In the genomic region with DNA sequence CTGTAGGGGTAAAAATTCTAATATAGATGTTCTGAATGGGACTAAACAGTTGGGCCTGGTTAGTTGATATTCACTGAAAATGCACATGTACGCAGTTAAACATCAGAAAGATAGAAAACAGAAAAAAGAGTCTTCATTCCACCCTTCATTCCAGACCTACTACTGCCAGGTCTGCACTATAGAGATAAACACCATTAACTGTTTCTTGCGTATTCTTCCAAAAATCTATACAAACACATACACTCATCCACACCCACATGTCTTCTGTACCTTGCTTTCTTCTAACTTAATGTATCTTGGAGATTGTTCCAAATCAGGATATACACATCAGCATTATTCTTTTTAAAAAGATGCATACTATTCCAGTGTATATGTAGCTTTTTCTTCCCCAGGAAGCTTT, we compare ENCODE assay signal across 38 cellular contexts. TPM values are rescaled to one million over a fixed set of nuclear protein-coding genes. Genes with fewer than 3 reads are reported as not detected.
"Had no signal": no experiment of that assay in that cellular context is flagged by ENCODE, and none has a peak within 500 bp of the region (broad histone marks: within the 10 kb centered on the region; RNA-seq: fewer than 3 reads in every experiment).

No MANE protein-coding gene starts in this region.

- H3K36me3 ChIP-seq: MG63 had no signal

- H3K4me3 ChIP-seq: MG63 had no signal

- H3K27me3 ChIP-seq: MG63 had no signal

- H3K9me3 ChIP-seq: MG63 had no signal

- DNase-seq: Karpas-422, Kasumi-1, MG63, MM.1S, MV-4-11, NCI-H1048, NCI-H1092, NCI-H1092 treated with DMSO at 0.1 percent for 48 hours, NCI-H1105, NCI-H1105 treated with DMSO at 0.1 percent for 48 hours, NCI-H1417, NCI-H1417 treated with DMSO at 0.1 percent for 48 hours, NCI-H1436, NCI-H1436 treated with DMSO at 0.1 percent for 48 hours, NCI-H146, NCI-H1694, NCI-H1694 treated with DMSO at 0.1 percent for 48 hours, NCI-H187, NCI-H187 treated with DMSO at 0.1 percent for 48 hours, NCI-H1930, NCI-H2029, NCI-H2029 treated with DMSO at 0.1 percent for 48 hours, NCI-H2081, NCI-H2081 treated with DMSO at 0.1 percent for 48 hours, NCI-H2107, NCI-H2171, NCI-H2171 treated with DMSO at 0.1 percent for 48 hours, NCI-H2227 treated with DMSO at 0.1 percent for 48 hours, NCI-H226, NCI-H345, NCI-H446, NCI-H446 treated with DMSO at 0.1 percent for 48 hours, NCI-H510A, NCI-H510A treated with DMSO at 0.1 percent for 48 hours had no signal

RNA-seq across cellular contexts. Expression of gene CLEC2L, which starts 13.9 kb away (rescaled TPM):
- total RNA-seq: LHCN-M2, M059J, MCF 10A, NCI-H460 had no signal

RNA-seq across cellular contexts. Expression of gene KLRG2, which starts 26.1 kb away (rescaled TPM):
- total RNA-seq: LHCN-M2 had no signal
